ENCODE assay signal across 33 cellular contexts in the genomic region with DNA sequence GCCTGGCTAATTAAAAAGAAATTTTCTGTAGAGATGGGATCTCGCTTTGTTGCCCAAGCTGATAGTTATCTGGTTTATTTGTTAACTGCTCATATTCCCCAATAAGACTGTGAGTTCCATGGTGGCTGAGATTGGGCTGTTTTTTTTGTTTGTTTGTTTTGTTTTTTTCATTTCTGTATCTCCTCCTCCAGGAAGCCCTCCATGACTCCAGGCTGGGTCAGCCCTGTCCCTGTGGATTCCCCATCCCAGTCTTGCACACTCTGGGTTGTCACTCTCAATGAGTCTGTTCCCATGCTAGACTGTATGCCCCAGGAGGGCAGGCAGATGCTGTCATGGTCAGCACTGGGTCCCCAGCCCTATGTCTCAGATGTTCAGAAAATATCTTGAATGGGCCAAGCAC. TPM values are rescaled to one million over a fixed set of nuclear protein-coding genes. Genes with fewer than 3 reads are reported as not detected.
"Had no signal": no experiment of that assay in that cellular context is flagged by ENCODE, and none has a peak within 500 bp of the region (broad histone marks: within the 10 kb centered on the region; RNA-seq: fewer than 3 reads in every experiment).

No MANE protein-coding gene starts in this region.

- H3K27me3 Mint-ChIP-seq: activated CD4-positive, alpha-beta T cell treated with anti-CD3 and anti-CD28 coated beads, Interleukin-2, amount 10 ng/mL, durations not matched to agents 7 days and 5 days; activated T-cell treated with anti-CD3 and anti-CD28 coated beads, Interleukin-2, amount 50 U/mL, for 24 hours; brain had no signal

- H3K27me3 ChIP-seq: MG63, Peyer's patch, SJCRH30 had no signal

- FAIRE-seq: colon had no signal

- H3K4me3 Mint-ChIP-seq: activated CD4-positive, alpha-beta T cell treated with anti-CD3 and anti-CD28 coated beads, Interleukin-2, amount 10 ng/mL, durations not matched to agents 7 days and 5 days; activated CD8-positive, alpha-beta T cell treated with anti-CD3 and anti-CD28 coated beads, Interleukin-2, amount 10 ng/mL, durations not matched to agents 7 days and 5 days; activated T-cell treated with anti-CD3 and anti-CD28 coated beads, Interleukin-2, amount 50 U/mL, for 24 hours had no signal

- ATAC-seq: activated CD8-positive, alpha-beta T cell treated with anti-CD3 and anti-CD28 coated beads, Interleukin-2, amount 10 ng/mL, durations not matched to agents 7 days and 5 days; activated naive CD4-positive, alpha-beta T cell treated with anti-CD3 and anti-CD28 coated beads, Interleukin-2, amount 50 U/mL, for 72 hours; PC-3 had no signal

- H3K9me3 Mint-ChIP-seq: activated CD4-positive, alpha-beta T cell treated with anti-CD3 and anti-CD28 coated beads, Interleukin-2, amount 10 ng/mL, durations not matched to agents 7 days and 5 days; activated naive CD4-positive, alpha-beta T cell treated with anti-CD3 and anti-CD28 coated beads for 36 hours had no signal

- H3K4me3 ChIP-seq: MG63, Peyer's patch, SJCRH30, SK-N-MC had no signal

- H3K27ac Mint-ChIP-seq: activated naive CD4-positive, alpha-beta T cell treated with anti-CD3 and anti-CD28 coated beads for 36 hours; activated T-cell treated with anti-CD3 and anti-CD28 coated beads, Interleukin-2, amount 50 U/mL, for 24 hours; brain had no signal

- DNase-seq: activated CD4-positive, alpha-beta T cell treated with anti-CD3 and anti-CD28 coated beads, Interleukin-2, amount 10 ng/mL, durations not matched to agents 7 days and 5 days; activated CD4-positive, alpha-beta T cell treated with anti-CD3 and anti-CD28 coated beads, Interleukin-2, amount 50 U/mL, for 48 hours; activated CD4-positive, CD25-positive, alpha-beta regulatory T cell; activated CD8-positive, alpha-beta T cell treated with anti-CD3 and anti-CD28 coated beads, Interleukin-2, amount 10 ng/mL, durations not matched to agents 7 days and 5 days; activated gamma-delta T cell treated with Interleukin-2 at 50 U/mL for 16 hours; activated naive CD4-positive, alpha-beta T cell treated with anti-CD3 and anti-CD28 coated beads for 36 hours; activated T-cell treated with anti-CD3 and anti-CD28 coated beads, Interleukin-2, amount 50 U/mL, for 24 hours; anterior cingulate cortex; central memory CD4-positive, alpha-beta T cell; Karpas-422; MG63; NCI-H1048; NCI-H1105 treated with DMSO at 0.1 percent for 48 hours; NCI-H1436; NCI-H1694; NCI-H1930; NCI-H345; NCI-H526; NCI-H748 treated with DMSO at 0.1 percent for 48 hours; NK-92 treated with Interleukin-12 subunit alpha and Interleukin-12 subunit beta, amount 100 ng/mL, for 24 hours; PC-3; Peyer's patch; SHP77; SJCRH30; T1000 had no signal

- H3K36me3 ChIP-seq: Peyer's patch, SJCRH30, WERI-Rb-1 had no signal

- H3K9me3 ChIP-seq: MG63, Peyer's patch, SJCRH30 had no signal

- H3K27ac ChIP-seq: Peyer's patch, SJCRH30, WERI-Rb-1 had no signal

RNA-seq across cellular contexts. Expression of a gene that starts 31.7 kb away (rescaled TPM):
- total RNA-seq: cerebellum had no signal

RNA-seq across cellular contexts. Expression of a gene that starts 34.3 kb away (rescaled TPM):
- total RNA-seq: activated CD4-positive, alpha-beta T cell treated with anti-CD3 and anti-CD28 coated beads, Interleukin-2, amount 10 ng/mL, durations not matched to agents 7 days and 5 days; activated CD8-positive, alpha-beta T cell treated with anti-CD3 and anti-CD28 coated beads, Interleukin-2, amount 10 ng/mL, durations not matched to agents 7 days and 5 days; activated naive CD4-positive, alpha-beta T cell treated with anti-CD3 and anti-CD28 coated beads for 36 hours; T-helper 1 cell treated with Interleukin-12 subunit alpha and Interleukin-12 subunit beta and Interleukin-4 antibody, amounts not matched to agents 30 ng/mL and 1 ng/mL, for 36 hours; T-helper 2 cell treated with Interferon-gamma antibody and Interleukin-4, amounts not matched to agents 100 ng/mL and 5 ng/mL, for 36 hours had no signal
